In the genomic region with DNA sequence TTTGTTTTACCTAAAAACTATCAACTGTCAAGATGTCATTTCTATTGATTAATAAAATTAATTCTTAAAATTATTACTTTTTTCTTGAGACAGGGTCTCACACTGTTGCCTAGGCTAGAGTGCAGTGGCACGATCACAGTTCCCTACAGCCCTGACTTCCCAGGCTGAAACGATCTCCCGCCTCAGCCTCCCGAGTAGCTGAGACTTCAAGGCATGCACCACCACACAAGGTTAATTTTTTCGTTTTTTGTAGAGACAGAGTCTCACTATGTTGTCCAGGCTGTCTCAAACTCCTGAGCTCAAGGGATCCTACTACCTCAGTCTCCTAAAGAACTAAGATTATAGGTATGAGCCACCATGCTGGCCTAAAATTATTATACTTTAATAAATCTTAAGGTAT, we compare ENCODE assay signal across 15 cellular contexts. TPM values are rescaled to one million over a fixed set of nuclear protein-coding genes. Genes with fewer than 3 reads are reported as not detected.
DNase-seq lines count a peak whose midpoint lies in the region; ATAC-seq, FAIRE-seq and TF ChIP-seq lines count a peak whose summit lies in the region.
"Had no signal": no experiment of that assay in that cellular context is flagged by ENCODE, and none has a peak within 500 bp of the region (broad histone marks: within the 10 kb centered on the region; RNA-seq: fewer than 3 reads in every experiment).

No MANE protein-coding gene starts in this region.

- CTCF ChIA-PET in activated CD8-positive, alpha-beta memory T cell treated with anti-CD3 and anti-CD28 coated beads, Interleukin-2, amount 10 ng/mL, durations not matched to agents 7 days and 5 days (lab: Charles Lee), result interaction anchor here (0.7 to 9.3 kb wide), 10 partner anchors 12 to 251 kb away, joined by 3 to 147 read pairs (median 4); a partner anchor contains a TSS
- CTCF ChIA-PET in CD4-positive, alpha-beta memory T cell (lab: Charles Lee; ENCODE audit: partially characterized antibody), result interaction anchor here (0.9 to 11.3 kb wide), 8 partner anchors 17 to 157 kb away, joined by 3 to 268 read pairs (median 70); a partner anchor contains a TSS
- CTCF ChIA-PET in K562 (lab: Yijun Ruan, JAX; ENCODE audit: low intra/inter-chr PET ratio), result no interaction called here

- H3K36me3 ChIP-seq in CD4-positive, alpha-beta memory T cell (ENCODE audit: insufficient read depth, low read length), result peaks cover 11% of the 10 kb centered on the region
- H3K36me3 ChIP-seq in Karpas-422 (ENCODE audit: insufficient read depth, low read length) (peaks cover 52% of the 10 kb centered on the region), K562 (ENCODE audit: control insufficient read depth, insufficient read depth, low read length) (peaks cover 88% of the 10 kb centered on the region)

- H3K36me3 Mint-ChIP-seq in activated CD8-positive, alpha-beta memory T cell treated with anti-CD3 and anti-CD28 coated beads, Interleukin-2, amount 10 ng/mL, durations not matched to agents 7 days and 5 days, result peaks cover 44% of the 10 kb centered on the region
- H3K36me3 Mint-ChIP-seq in CD4-positive, alpha-beta memory T cell, result peaks cover 40 to 65% of the 10 kb centered on the region in 2 donors

- H3K4me2 ChIP-seq in Karpas-422 (ENCODE audit: low read depth, low read length, poor library complexity, severe bottlenecking), result no peak overlapping the region
- H3K4me2 ChIP-seq in K562 (ENCODE audit: insufficient read depth, low read length), result no peak overlapping the region
- H3K4me2 ChIP-seq: BLaER1 treated with 17β-estradiol and CSF1 and Interleukin-3, amounts not matched to agents 10 nM and 100 nM had no signal

- peaks cover 63% of the 10 kb centered on the region for H3K4me1 ChIP-seq in CD4-positive, alpha-beta memory T cell (ENCODE audit: insufficient read depth, low read length)
- H3K4me1 ChIP-seq in Karpas-422 (ENCODE audit: low read length) (peaks cover 34% of the 10 kb centered on the region), K562 (replicated peaks in 1 of 2; ENCODE audit: control insufficient read depth in 2 of 2, insufficient read depth in 2 of 2, low read length in 2 of 2) (no peaks in the 10 kb centered on the region)

- no peaks in the 10 kb centered on the region for H3K27me3 Mint-ChIP-seq in activated CD8-positive, alpha-beta memory T cell treated with anti-CD3 and anti-CD28 coated beads, Interleukin-2, amount 10 ng/mL, durations not matched to agents 7 days and 5 days
- H3K27me3 Mint-ChIP-seq in CD4-positive, alpha-beta memory T cell, result no peaks in the 10 kb centered on the region

- H3K27me3 ChIP-seq in CD4-positive, alpha-beta memory T cell (ENCODE audit: insufficient read depth, low read length), result no peaks in the 10 kb centered on the region
- H3K27me3 ChIP-seq in Karpas-422 (ENCODE audit: low read length), result no peaks in the 10 kb centered on the region
- no peaks in the 10 kb centered on the region for H3K27me3 ChIP-seq in K562 (ENCODE audit: control insufficient read depth in 2 of 2, insufficient read depth in 2 of 2, low read length in 2 of 2)
- H3K27me3 ChIP-seq: BLaER1 treated with 17β-estradiol and CSF1 and Interleukin-3, amounts not matched to agents 10 nM and 100 nM had no signal

- in situ Hi-C loops in K562 (cut with MboI), result no loop called here

- H3K9me2 ChIP-seq in Karpas-422 (replicated peaks; ENCODE audit: insufficient read depth, low read length), result no peaks in the 10 kb centered on the region

- H3K9ac ChIP-seq in Karpas-422 (ENCODE audit: low read length) (no peak overlapping the region), K562 (ENCODE audit: insufficient read depth in 1 of 2, low read depth in 2 of 2, low read length in 2 of 2) (no peak overlapping the region)
- H3K9ac ChIP-seq: BLaER1 treated with 17β-estradiol and CSF1 and Interleukin-3, amounts not matched to agents 10 nM and 100 nM; GM23248 had no signal

- H4K20me1 ChIP-seq in Karpas-422 (ENCODE audit: insufficient read depth, low read depth, low read length) (no peaks in the 10 kb centered on the region), K562 (replicated peaks; ENCODE audit: control insufficient read depth, insufficient read depth, low read length) (no peaks in the 10 kb centered on the region)

- TF ChIP-seq EP300 in K562 (IDR thresholded peaks at IDR 0.05; ENCODE audit: low read length), result no peak

- H3K9me3 ChIP-seq in CD4-positive, alpha-beta memory T cell (ENCODE audit: control insufficient read depth in 1 of 2, low read length in 2 of 2), result no peaks in the 10 kb centered on the region
- H3K9me3 ChIP-seq in Karpas-422 (ENCODE audit: low read length) (no peaks in the 10 kb centered on the region), K562 (replicated peaks; ENCODE audit: control insufficient read depth, insufficient read depth, low read depth, low read length) (no peaks in the 10 kb centered on the region)
- H3K9me3 ChIP-seq: BLaER1 treated with 17β-estradiol and CSF1 and Interleukin-3, amounts not matched to agents 10 nM and 100 nM; HAP-1 had no signal

- no TSS peak for BruUV-seq in K562 (replicated peaks; lab: Mats Ljungman, UMichigan)

- WGBS in K562 (ENCODE audit: insufficient coverage, low coverage, missing lambda C conversion rate), result 89% methylated on average over 5 of the region's 5 CpGs

- H3K27ac ChIP-seq in CD4-positive, alpha-beta memory T cell (ENCODE audit: low read depth, low read length), result no peak overlapping the region
- H3K27ac ChIP-seq in Karpas-422 (ENCODE audit: low read length) (peak overlapping the region; percentile 44; the same call in 1 of the 2 replicates), K562 (ENCODE audit: extremely low read depth, low read depth, low read length) (no peak overlapping the region)
- H3K27ac ChIP-seq: BLaER1 treated with 17β-estradiol and CSF1 and Interleukin-3, amounts not matched to agents 10 nM and 100 nM; GM23248 had no signal

- no peak for TF ChIP-seq RAD21 in K562 (CRISPR knock-in tag; conservative IDR thresholded peaks at IDR 0.05 in 1 of 2, IDR thresholded peaks at IDR 0.05 in 1 of 2)

- H3K79me2 ChIP-seq in Karpas-422 (ENCODE audit: low read length) (peaks cover 78% of the 10 kb centered on the region), K562 (ENCODE audit: control insufficient read depth, insufficient read depth, low read length) (peaks cover 60% of the 10 kb centered on the region)

- H3K4me1 Mint-ChIP-seq in activated CD8-positive, alpha-beta memory T cell treated with anti-CD3 and anti-CD28 coated beads, Interleukin-2, amount 10 ng/mL, durations not matched to agents 7 days and 5 days, result peaks cover 29% of the 10 kb centered on the region
- H3K4me1 Mint-ChIP-seq in CD4-positive, alpha-beta memory T cell, result peaks cover 26 to 65% (median 45%) of the 10 kb centered on the region in 4 donors
- H3K4me1 Mint-ChIP-seq: B cell had no signal

- H3K27ac Mint-ChIP-seq in activated CD8-positive, alpha-beta memory T cell treated with anti-CD3 and anti-CD28 coated beads, Interleukin-2, amount 10 ng/mL, durations not matched to agents 7 days and 5 days, result peak overlapping the region; percentile 7
- H3K27ac Mint-ChIP-seq in CD4-positive, alpha-beta memory T cell, result peak overlapping the region in 4 of 7 donors; percentile 67 to 89 (median 82)
- H3K27ac Mint-ChIP-seq: B cell had no signal

- H2AFZ ChIP-seq in Karpas-422 (ENCODE audit: low read length) (no peak overlapping the region), K562 (ENCODE audit: low read depth, low read length) (no peak overlapping the region)
- H2AFZ ChIP-seq: GM23248 had no signal

- H3K9me3 Mint-ChIP-seq in activated CD8-positive, alpha-beta memory T cell treated with anti-CD3 and anti-CD28 coated beads, Interleukin-2, amount 10 ng/mL, durations not matched to agents 7 days and 5 days (ENCODE audit: low read depth), result no peaks in the 10 kb centered on the region
- no peaks in the 10 kb centered on the region for H3K9me3 Mint-ChIP-seq in CD4-positive, alpha-beta memory T cell

- no peak overlapping the region for H3K4me3 Mint-ChIP-seq in activated CD8-positive, alpha-beta memory T cell treated with anti-CD3 and anti-CD28 coated beads, Interleukin-2, amount 10 ng/mL, durations not matched to agents 7 days and 5 days
- peak overlapping the region in 3 of 8 donors; percentile 34 to 54 (median 40) for H3K4me3 Mint-ChIP-seq in CD4-positive, alpha-beta memory T cell
- H3K4me3 Mint-ChIP-seq: B cell had no signal

- no peak for DNase-seq in activated CD8-positive, alpha-beta memory T cell treated with anti-CD3 and anti-CD28 coated beads, Interleukin-2, amount 10 ng/mL, durations not matched to agents 7 days and 5 days
- DNase-seq in activated CD8-positive, alpha-beta memory T cell treated with anti-CD3 and anti-CD28 coated beads, Interleukin-2, amount 50 U/mL, for 48 hours, result no peak
- DNase-seq in CD4-positive, alpha-beta memory T cell, result no peak
- DNase-seq in Karpas-422 (no peak), K562 (ENCODE audit: extremely low read depth in 1 of 4, low spot score in 3 of 4) (no peak), SHP77 (lab: John Stamatoyannopoulos, UW) (no peak), GM19238 (ENCODE audit: insufficient read length, low spot score) (no peak)
- DNase-seq: DMS79 treated with DMSO at 0.1 percent for 48 hours, GF-D8, GM23248 had no signal

- ATAC-seq in activated CD8-positive, alpha-beta memory T cell treated with anti-CD3 and anti-CD28 coated beads, Interleukin-2, amount 10 ng/mL, durations not matched to agents 7 days and 5 days, result no peak
- ATAC-seq in K562 (no peak; the same call in 2 of the 3 replicates), GM21529 (IDR thresholded peaks at IDR 0.05; ENCODE audit: unreplicated experiment) (no peak)

- POLR2A ChIA-PET in CD4-positive, alpha-beta memory T cell (lab: Charles Lee; ENCODE audit: partially characterized antibody), result interaction anchor here (1.5 to 15.1 kb wide), 6 partner anchors 15 to 167 kb away, joined by 3 to 332 read pairs (median 22); a partner anchor contains a TSS
- POLR2A ChIA-PET in K562 (lab: Yijun Ruan, JAX), result interaction anchor here (0.8 to 2.1 kb wide), 4 partner anchors 13 to 167 kb away, joined by 3 to 12 read pairs (median 3); a partner anchor contains a TSS

- FAIRE-seq in K562 (lab: Jason Lieb, UNC), result no peak
- FAIRE-seq: GM19239 had no signal

- intact Hi-C loops in CD4-positive, alpha-beta memory T cell (cut with micrococcal nuclease), result no loop called here
- intact Hi-C loops in K562 (cut with micrococcal nuclease), result no loop called here

- TF ChIP-seq POLR2A in K562 (conservative IDR thresholded peaks at IDR 0.05), result no peak

- TF ChIP-seq CTCF in K562 (IDR thresholded peaks at IDR 0.05 in 2 of 3, conservative IDR thresholded peaks at IDR 0.05 in 1 of 3; ENCODE audit: insufficient read depth in 2 of 3, low read depth in 1 of 3, low read length in 3 of 3), result no peak

- no peaks in the 10 kb centered on the region for H3K9me1 ChIP-seq in K562 (ENCODE audit: control insufficient read depth, insufficient read depth, low read length)

- no peak overlapping the region for H3K4me3 ChIP-seq in CD4-positive, alpha-beta memory T cell (ENCODE audit: low read length in 2 of 2)
- H3K4me3 ChIP-seq in Karpas-422 (ENCODE audit: low read length) (no peak overlapping the region), K562 (no peak overlapping the region)
- H3K4me3 ChIP-seq: BLaER1 treated with 17β-estradiol and CSF1 and Interleukin-3, amounts not matched to agents 10 nM and 100 nM; GM23248; HAP-1 had no signal

RNA-seq across cellular contexts. Expression of a gene that starts 18.7 kb away (rescaled TPM):
- total RNA-seq in activated CD8-positive, alpha-beta memory T cell treated with anti-CD3 and anti-CD28 coated beads, Interleukin-2, amount 10 ng/mL, durations not matched to agents 7 days and 5 days, result 100 to 1,000 TPM in 1 of 2 experiments, 10 to 100 TPM in 1; 88.8 to 106 TPM
- total RNA-seq in CD4-positive, alpha-beta memory T cell, result 100 to 1,000 TPM; 103 to 105 TPM
- 10 to 100 TPM; 71.2 to 74.9 TPM for polyA plus RNA-seq in CD4-positive, alpha-beta memory T cell
- total RNA-seq in Karpas-422 (2014; rRNA removed; shearing (Covaris generic); ENCODE audit: low replicate concordance), result 58.3 and 131 TPM in 2 replicates
- 95.1 and 247 TPM in 2 replicates for total RNA-seq in K562 (2011; cell fraction: chromatin; rRNA removed; ENCODE audit: low replicate concordance)
- 40.4 and 52.4 TPM in 2 replicates for total RNA-seq in K562 (2011; cell fraction: nucleolus; rRNA removed)
- 85.7 and 116 TPM in 2 replicates for total RNA-seq in K562 (2011; cell fraction: nucleoplasm; rRNA removed)
- total RNA-seq in K562 (2014; rRNA removed) (67.5 and 73.0 TPM in 2 replicates), K562 (2014; rRNA removed; fragmentation: Illumina TruSeq; extraction: Trizol) (86.9 and 102 TPM in 2 replicates), K562 (2015; rRNA removed; fragmentation: Illumina TruSeq; extraction: Trizol) (57.1 and 57.8 TPM in 2 replicates), K562 (2021) (85.4 and 94.0 TPM in 2 replicates)
- polyA plus RNA-seq in K562 (2011; rRNA removed) (99.7 and 135 TPM in 2 replicates), K562 (2014; fragmentation: Illumina TruSeq; extraction: Trizol) (46.8 and 49.3 TPM in 2 replicates), K562 (2014; fragmentation: Nextera tagmentation; extraction: Ambion mirVana) (10 to 100 TPM; 19.8 to 24.7 TPM), K562 (2014; rRNA removed) (45.2 and 55.8 TPM in 2 replicates)
- 21.9 and 34.3 TPM in 2 replicates for polyA plus RNA-seq in K562 (2011; cell fraction: cytosol; rRNA removed)
- polyA plus RNA-seq in K562 (2011; cell fraction: nucleus; rRNA removed), result 60.8 and 87.5 TPM in 2 replicates
- polyA plus RNA-seq in K562 (2012), result 41.1 and 47.5 TPM in 2 replicates
- 160 and 182 TPM in 2 replicates for polyA minus RNA-seq in K562 (2011; rRNA and poly(A)+ RNA removed)
- 50.5 and 52.8 TPM in 2 replicates for polyA minus RNA-seq in K562 (2011; cell fraction: cytosol; rRNA and poly(A)+ RNA removed)
- polyA minus RNA-seq in K562 (2011; cell fraction: nucleus; rRNA and poly(A)+ RNA removed), result 79.6 and 164 TPM in 2 replicates
